19 cellular contexts compared by ENCODE assay signal in the genomic region with DNA sequence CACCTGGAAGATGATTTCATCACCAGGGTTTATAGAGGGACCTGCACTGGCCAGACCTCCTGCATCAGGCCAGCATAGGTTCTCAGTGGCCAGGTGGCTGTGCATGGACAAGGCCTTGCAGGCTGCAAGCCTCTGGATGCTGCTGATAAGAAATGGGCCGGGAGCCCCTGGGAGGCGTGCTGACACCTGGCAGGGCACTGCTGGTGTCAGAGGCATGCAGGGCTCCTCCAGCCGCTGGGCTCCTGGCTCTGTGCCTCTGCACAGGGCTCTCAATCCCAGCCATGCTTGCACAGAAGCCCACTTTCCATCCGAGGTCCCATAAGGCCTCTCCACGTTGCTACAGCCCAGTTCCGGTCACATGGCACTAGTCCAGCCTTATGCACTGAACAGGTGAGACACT. TPM values are rescaled to one million over a fixed set of nuclear protein-coding genes. Genes with fewer than 3 reads are reported as not detected.
"Had no signal": no experiment of that assay in that cellular context is flagged by ENCODE, and none has a peak within 500 bp of the region (broad histone marks: within the 10 kb centered on the region; RNA-seq: fewer than 3 reads in every experiment).

No MANE protein-coding gene starts in this region.

- H3K36me3 Mint-ChIP-seq: activated naive CD4-positive, alpha-beta T cell treated with anti-CD3 and anti-CD28 coated beads, Interleukin-2, amount 10 ng/mL, durations not matched to agents 7 days and 5 days; brain; naive thymus-derived CD4-positive, alpha-beta T cell; stimulated activated memory B cell treated with anti-CD40 and anti-IgM and Interleukin-4, amounts not matched to agents 10 μg/mL and 1 μg/mL and 100 μg/mL, for 72 hours had no signal

- H3K27me3 ChIP-seq: colonic mucosa, gastrocnemius medialis had no signal

- H3K36me3 ChIP-seq: colonic mucosa, gastrocnemius medialis, left ventricle myocardium inferior had no signal

- H3K9me3 Mint-ChIP-seq: activated naive CD4-positive, alpha-beta T cell treated with anti-CD3 and anti-CD28 coated beads, Interleukin-2, amount 10 ng/mL, durations not matched to agents 7 days and 5 days; activated naive CD8-positive, alpha-beta T cell treated with anti-CD3 and anti-CD28 coated beads, Interleukin-2, amount 50 U/mL, for 24 hours; activated T-helper 17 cell treated with anti-CD3 and anti-CD28 coated beads, Interleukin-2, amount 50 U/mL, for 72 hours; brain; naive thymus-derived CD4-positive, alpha-beta T cell; stimulated activated memory B cell treated with anti-CD40 and anti-IgM and Interleukin-4, amounts not matched to agents 10 μg/mL and 1 μg/mL and 100 μg/mL, for 72 hours had no signal

- H3K27me3 Mint-ChIP-seq: activated naive CD8-positive, alpha-beta T cell treated with anti-CD3 and anti-CD28 coated beads, Interleukin-2, amount 50 U/mL, for 24 hours; activated T-helper 17 cell treated with anti-CD3 and anti-CD28 coated beads, Interleukin-2, amount 50 U/mL, for 72 hours had no signal

- H3K27ac Mint-ChIP-seq: activated naive CD4-positive, alpha-beta T cell treated with anti-CD3 and anti-CD28 coated beads, Interleukin-2, amount 10 ng/mL, durations not matched to agents 7 days and 5 days; activated naive CD8-positive, alpha-beta T cell treated with anti-CD3 and anti-CD28 coated beads, Interleukin-2, amount 50 U/mL, for 24 hours; activated T-helper 17 cell treated with anti-CD3 and anti-CD28 coated beads, Interleukin-2, amount 50 U/mL, for 72 hours; brain; stimulated activated memory B cell treated with anti-CD40 and anti-IgM and Interleukin-4, amounts not matched to agents 10 μg/mL and 1 μg/mL and 100 μg/mL, for 72 hours; T-helper 17 cell had no signal

- H3K4me3 ChIP-seq: colonic mucosa, gastrocnemius medialis, left ventricle myocardium inferior had no signal

- H3K27ac ChIP-seq: colonic mucosa, gastrocnemius medialis, left ventricle myocardium inferior had no signal

- FAIRE-seq: endometrium, kidney had no signal

- H3K4me1 ChIP-seq: colonic mucosa, gastrocnemius medialis had no signal

- H3K9me3 ChIP-seq: colonic mucosa, gastrocnemius medialis, left ventricle myocardium inferior had no signal

- H3K4me3 Mint-ChIP-seq: activated naive CD4-positive, alpha-beta T cell treated with anti-CD3 and anti-CD28 coated beads, Interleukin-2, amount 10 ng/mL, durations not matched to agents 7 days and 5 days; activated naive CD8-positive, alpha-beta T cell treated with anti-CD3 and anti-CD28 coated beads, Interleukin-2, amount 50 U/mL, for 24 hours; activated T-helper 17 cell treated with anti-CD3 and anti-CD28 coated beads, Interleukin-2, amount 50 U/mL, for 72 hours; brain; naive thymus-derived CD4-positive, alpha-beta T cell; stimulated activated memory B cell treated with anti-CD40 and anti-IgM and Interleukin-4, amounts not matched to agents 10 μg/mL and 1 μg/mL and 100 μg/mL, for 72 hours; T-helper 17 cell had no signal

- DNase-seq: activated naive CD4-positive, alpha-beta T cell treated with anti-CD3 and anti-CD28 coated beads, Interleukin-2, amount 10 ng/mL, durations not matched to agents 7 days and 5 days; activated naive CD8-positive, alpha-beta T cell treated with anti-CD3 and anti-CD28 coated beads, Interleukin-2, amount 50 U/mL, for 24 hours; activated T-cell treated with anti-CD3 and anti-CD28 coated beads, Interleukin-2, amount 50 U/mL, for 1 hour; anterior cingulate cortex; central memory CD4-positive, alpha-beta T cell; colonic mucosa; gastrocnemius medialis; kidney; left ventricle myocardium inferior; naive thymus-derived CD4-positive, alpha-beta T cell; stimulated activated CD4-positive, alpha-beta T cell treated with anti-CD3 and anti-CD28 coated beads, Interleukin-4, amount 100 ng/mL, for 4 hours; T-helper 17 cell had no signal

- ATAC-seq: activated naive CD8-positive, alpha-beta T cell treated with anti-CD3 and anti-CD28 coated beads, Interleukin-2, amount 50 U/mL, for 24 hours; activated T-helper 17 cell treated with anti-CD3 and anti-CD28 coated beads, Interleukin-2, amount 50 U/mL, for 72 hours; gastrocnemius medialis; naive thymus-derived CD4-positive, alpha-beta T cell; sciatic nerve; stimulated activated memory B cell treated with anti-CD40 and anti-IgM and Interleukin-4, amounts not matched to agents 10 μg/mL and 1 μg/mL and 100 μg/mL, for 72 hours; T-helper 17 cell had no signal

- H3K4me1 Mint-ChIP-seq: activated naive CD4-positive, alpha-beta T cell treated with anti-CD3 and anti-CD28 coated beads, Interleukin-2, amount 10 ng/mL, durations not matched to agents 7 days and 5 days; activated naive CD8-positive, alpha-beta T cell treated with anti-CD3 and anti-CD28 coated beads, Interleukin-2, amount 50 U/mL, for 24 hours; activated T-helper 17 cell treated with anti-CD3 and anti-CD28 coated beads, Interleukin-2, amount 50 U/mL, for 72 hours; stimulated activated memory B cell treated with anti-CD40 and anti-IgM and Interleukin-4, amounts not matched to agents 10 μg/mL and 1 μg/mL and 100 μg/mL, for 72 hours had no signal

RNA-seq across cellular contexts. Expression of a gene that starts 27.2 kb away (rescaled TPM):
- total RNA-seq: activated T-helper 17 cell treated with anti-CD3 and anti-CD28 coated beads, Interleukin-2, amount 50 U/mL, for 72 hours; colonic mucosa; gastrocnemius medialis; left ventricle myocardium inferior; mucosa of gallbladder; sciatic nerve; T-helper 17 cell; urinary bladder had no signal
- polyA plus RNA-seq: naive thymus-derived CD4-positive, alpha-beta T cell had no signal
